9 cellular contexts compared by ENCODE assay signal in genomic region chr22:50481045-50481439, GRCh38. TPM values are rescaled to one million over a fixed set of nuclear protein-coding genes. Genes with fewer than 3 reads are reported as not detected.
DNase-seq lines count a peak whose midpoint lies in the region; ATAC-seq and TF ChIP-seq lines count a peak whose summit lies in the region.
"Had no signal": no experiment of that assay in that cellular context is flagged by ENCODE, and none has a peak within 500 bp of the region (broad histone marks: within the 10 kb centered on the region; RNA-seq: fewer than 3 reads in every experiment).

No MANE protein-coding gene starts in this region.

- H3K4me1 Mint-ChIP-seq in T-cell = peaks cover 5 to 13% (median 8%) of the 10 kb centered on the region in 3 donors

- H3K36me3 ChIP-seq in skeletal muscle satellite cell (ENCODE audit: insufficient read depth, low read length) = no peaks in the 10 kb centered on the region

- H3K27me3 ChIP-seq in skeletal muscle satellite cell (ENCODE audit: control insufficient read depth, insufficient read depth, low read length) = peaks cover 28% of the 10 kb centered on the region

- TF ChIP-seq CTCF in GM12864 (IDR thresholded peaks at IDR 0.05; ENCODE audit: low read depth, low read length, missing control alignments) = no peak
- no peak for TF ChIP-seq CTCF in fibroblast of villous mesenchyme (IDR thresholded peaks at IDR 0.05; ENCODE audit: insufficient read depth, low read depth, low read length)

- CTCF ChIA-PET in T-cell (lab: Charles Lee) = no interaction called here

- H3K4me3 ChIP-seq in GM12864 (ENCODE audit: low read depth, low read length) (peak overlapping the region; percentile 59), fibroblast of villous mesenchyme (ENCODE audit: low read depth, low read length) (peak overlapping the region; percentile 81), skeletal muscle satellite cell (ENCODE audit: low read length) (peak overlapping the region; percentile 55)

- DNase-seq in GM12864 (ENCODE audit: low read depth) = no peak
- no peak for DNase-seq in T-cell
- DNase-seq in fibroblast of villous mesenchyme (ENCODE audit: low read depth) = no peak
- no peak for DNase-seq in iPS-NIHi7 (ENCODE audit: extremely low spot score)
- no peak for DNase-seq in T1000 (lab: John Stamatoyannopoulos, UW)
- DNase-seq: cerebellar nuclear complex, retina had no signal

- ATAC-seq in T-cell (replicated peaks in 1 of 4) (no peak), HG02642 (IDR thresholded peaks at IDR 0.05; ENCODE audit: poor library complexity, unreplicated experiment) (no peak)

- H3K9me3 ChIP-seq in skeletal muscle satellite cell (replicated peaks; ENCODE audit: low read length) = no peaks in the 10 kb centered on the region

- POLR2A ChIA-PET in T-cell (lab: Charles Lee) = no interaction called here

- H3K4me3 Mint-ChIP-seq in T-cell = peak overlapping the region; percentile 59 to 74 (median 72)

- no peaks in the 10 kb centered on the region for H3K36me3 Mint-ChIP-seq in T-cell

- H3K4me1 ChIP-seq in skeletal muscle satellite cell (ENCODE audit: control insufficient read depth, insufficient read depth, low read length) = peaks cover 6% of the 10 kb centered on the region

- H3K4me2 ChIP-seq in skeletal muscle satellite cell (ENCODE audit: low read length) = peak overlapping the region; percentile 44

- no peak overlapping the region for H3K9ac ChIP-seq in skeletal muscle satellite cell (ENCODE audit: low read depth, low read length)

- H3K9me3 Mint-ChIP-seq in T-cell = no peaks in the 10 kb centered on the region

- peaks cover 0 to 5% of the 10 kb centered on the region in 2 donors for H3K27me3 Mint-ChIP-seq in T-cell

- peak overlapping the region in 1 of 2 donors; percentile 22 for H3K27ac Mint-ChIP-seq in T-cell

RNA-seq across cellular contexts. Expression of gene ADM2, which starts 0.3 kb away (rescaled TPM):
- total RNA-seq in T-cell = 10 to 100 TPM in 3 of 5 donors, 1 to 10 TPM in 2; 1.5 to 11.3 (median 10.7) TPM
- total RNA-seq in fibroblast of villous mesenchyme = 2.6 and 5.8 TPM in 2 replicates
- 1.5 TPM in 2 replicates for total RNA-seq in skeletal muscle satellite cell (2012; rRNA removed)

RNA-seq across cellular contexts. Expression of gene MIOX, which starts 5.6 kb away (rescaled TPM):
- total RNA-seq in T-cell (under 1 TPM in 4 of 5 donors, not detected in 1; 0.36 to 0.70 (median 0.54) TPM), fibroblast of villous mesenchyme (0.32 TPM in 1 of 2 replicates, not detected in the other)
- not detected in 2 replicates for total RNA-seq in skeletal muscle satellite cell (2012; rRNA removed)

RNA-seq across cellular contexts. Expression of gene SBF1, which starts 6.2 kb away (rescaled TPM):
- total RNA-seq in T-cell (100 to 1,000 TPM; 193 to 318 (median 308) TPM), fibroblast of villous mesenchyme (75.1 and 82.8 TPM in 2 replicates)
- total RNA-seq in skeletal muscle satellite cell (2012; rRNA removed) = 62.9 and 71.0 TPM in 2 replicates

RNA-seq across cellular contexts. Expression of gene LMF2, which starts 26.5 kb away (rescaled TPM):
- total RNA-seq in T-cell = 100 to 1,000 TPM in 4 of 5 donors, 10 to 100 TPM in 1; 90.5 to 188 (median 185) TPM
- total RNA-seq in fibroblast of villous mesenchyme = 50.1 and 52.5 TPM in 2 replicates
- 39.8 and 53.3 TPM in 2 replicates for total RNA-seq in skeletal muscle satellite cell (2012; rRNA removed)

RNA-seq across cellular contexts. Expression of gene NCAPH2, which starts 27.0 kb away (rescaled TPM):
- total RNA-seq in T-cell (100 to 1,000 TPM in 2 of 5 donors, 10 to 100 TPM in 3; 80.1 to 110 (median 94.6) TPM), fibroblast of villous mesenchyme (27.2 and 35.4 TPM in 2 replicates)
- 34.0 and 40.6 TPM in 2 replicates for total RNA-seq in skeletal muscle satellite cell (2012; rRNA removed)
